Comparison of ENCODE assay signal across 17 cellular contexts in the genomic region with DNA sequence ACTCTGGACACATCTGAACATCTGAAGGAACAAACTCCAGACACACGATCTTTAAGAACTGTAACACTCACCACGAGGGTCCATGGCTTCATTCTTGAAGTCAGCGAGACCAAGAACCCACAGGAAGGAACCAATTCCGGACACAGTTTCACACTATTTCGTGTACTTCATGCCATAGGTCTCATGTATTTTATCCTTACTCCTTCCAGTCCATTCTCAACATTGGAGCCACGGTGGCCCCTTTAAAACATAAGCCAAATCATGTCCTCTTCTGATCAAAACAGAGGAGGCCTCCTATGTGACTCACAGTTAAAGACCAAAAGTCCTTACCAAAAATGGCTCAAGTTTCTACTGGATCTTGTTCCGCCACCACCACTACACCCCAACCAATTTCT. TPM values are rescaled to one million over a fixed set of nuclear protein-coding genes. Genes with fewer than 3 reads are reported as not detected.
DNase-seq lines count a peak whose midpoint lies in the region; ATAC-seq and TF ChIP-seq lines count a peak whose summit lies in the region.
"Had no signal": no experiment of that assay in that cellular context is flagged by ENCODE, and none has a peak within 500 bp of the region (broad histone marks: within the 10 kb centered on the region; RNA-seq: fewer than 3 reads in every experiment).

No MANE protein-coding gene starts in this region.

- H3K4me1 ChIP-seq in Loucy (ENCODE audit: insufficient read depth, low read length, poor library complexity, severe bottlenecking): peaks cover 14% of the 10 kb centered on the region
- H3K4me1 ChIP-seq: A549 had no signal

- 0 out of 2 replicates have a peak, but pooled peaks cover 3% of the 10 kb centered on the region for H3F3A ChIP-seq in Loucy (ENCODE audit: low read depth)

- H3K36me3 ChIP-seq in Loucy (ENCODE audit: insufficient read depth, low read length): no peaks in the 10 kb centered on the region
- H3K36me3 ChIP-seq: BLaER1, cardiac muscle cell, MG63 had no signal

- DNase-seq in activated CD8-positive, alpha-beta memory T cell treated with anti-CD3 and anti-CD28 coated beads, Interleukin-2, amount 10 ng/mL, durations not matched to agents 7 days and 5 days: no peak
- no peak for DNase-seq in activated CD8-positive, alpha-beta memory T cell treated with anti-CD3 and anti-CD28 coated beads, Interleukin-2, amount 50 U/mL, for 48 hours
- no peak for DNase-seq in activated naive CD4-positive, alpha-beta T cell treated with anti-CD3 and anti-CD28 coated beads, Interleukin-2, amount 50 U/mL, for 72 hours (ENCODE audit: low spot score in 2 of 2)
- no peak for DNase-seq in natural killer cell treated with Interleukin-12 subunit alpha and Interleukin-12 subunit beta and Interleukin-15 and Interleukin-18, amount 100 ng/mL, for 72 hours (ENCODE audit: low spot score)
- DNase-seq in DMS153 (lab: John Stamatoyannopoulos, UW): no peak
- DNase-seq: H9, MG63, NCI-H146, NCI-H2171 had no signal

- H3K27me3 Mint-ChIP-seq in activated CD8-positive, alpha-beta memory T cell treated with anti-CD3 and anti-CD28 coated beads, Interleukin-2, amount 10 ng/mL, durations not matched to agents 7 days and 5 days: no peaks in the 10 kb centered on the region
- no peaks in the 10 kb centered on the region for H3K27me3 Mint-ChIP-seq in natural killer cell treated with Interleukin-12 subunit alpha and Interleukin-12 subunit beta and Interleukin-15 and Interleukin-18, amount 100 ng/mL, for 72 hours

- no peak overlapping the region for H2AFZ ChIP-seq in Loucy (ENCODE audit: low read length)

- H3K4me3 ChIP-seq in Loucy (ENCODE audit: low read length, poor library complexity, severe bottlenecking): peak overlapping the region; percentile 30
- H3K4me3 ChIP-seq: A549, BLaER1, cardiac muscle cell, MG63 had no signal

- no peak for TF ChIP-seq CTCF in Loucy (conservative IDR thresholded peaks at IDR 0.05; ENCODE audit: low read length)

- peaks cover 2% of the 10 kb centered on the region for H3K36me3 Mint-ChIP-seq in activated CD8-positive, alpha-beta memory T cell treated with anti-CD3 and anti-CD28 coated beads, Interleukin-2, amount 10 ng/mL, durations not matched to agents 7 days and 5 days
- H3K36me3 Mint-ChIP-seq in activated naive CD4-positive, alpha-beta T cell treated with anti-CD3 and anti-CD28 coated beads, Interleukin-2, amount 50 U/mL, for 72 hours: no peaks in the 10 kb centered on the region
- no peaks in the 10 kb centered on the region for H3K36me3 Mint-ChIP-seq in natural killer cell treated with Interleukin-12 subunit alpha and Interleukin-12 subunit beta and Interleukin-15 and Interleukin-18, amount 100 ng/mL, for 72 hours

- peak; percentile 70 for ATAC-seq in activated CD8-positive, alpha-beta memory T cell treated with anti-CD3 and anti-CD28 coated beads, Interleukin-2, amount 10 ng/mL, durations not matched to agents 7 days and 5 days
- peak; percentile 72 to 80 for ATAC-seq in activated naive CD4-positive, alpha-beta T cell treated with anti-CD3 and anti-CD28 coated beads, Interleukin-2, amount 50 U/mL, for 72 hours
- peak; percentile 28 to 66 for ATAC-seq in natural killer cell treated with Interleukin-12 subunit alpha and Interleukin-12 subunit beta and Interleukin-15 and Interleukin-18, amount 100 ng/mL, for 72 hours
- no peak for ATAC-seq in HG02798 (IDR thresholded peaks at IDR 0.05; ENCODE audit: poor library complexity, unreplicated experiment)
- ATAC-seq in HG03571 (IDR thresholded peaks at IDR 0.05; ENCODE audit: unreplicated experiment): no peak
- ATAC-seq: A549, Right ventricle myocardium inferior had no signal

- H3K4me2 ChIP-seq in Loucy (ENCODE audit: low read depth, low read length, poor library complexity, severe bottlenecking): peak overlapping the region; percentile 67
- H3K4me2 ChIP-seq: A549, BLaER1 had no signal

- no peaks in the 10 kb centered on the region for H3K9me2 ChIP-seq in Loucy (replicated peaks; ENCODE audit: low read depth, low read length)

- H3K9ac ChIP-seq in Loucy (ENCODE audit: low read depth, low read length, poor library complexity, severe bottlenecking): no peak overlapping the region
- H3K9ac ChIP-seq: BLaER1 had no signal

- H3K4me3 Mint-ChIP-seq in activated CD8-positive, alpha-beta memory T cell treated with anti-CD3 and anti-CD28 coated beads, Interleukin-2, amount 10 ng/mL, durations not matched to agents 7 days and 5 days: peak overlapping the region; percentile 50
- peak overlapping the region; percentile 75 for H3K4me3 Mint-ChIP-seq in natural killer cell treated with Interleukin-12 subunit alpha and Interleukin-12 subunit beta and Interleukin-15 and Interleukin-18, amount 100 ng/mL, for 72 hours
- H3K4me3 Mint-ChIP-seq: H9, nephron had no signal

- CTCF ChIA-PET in activated CD8-positive, alpha-beta memory T cell treated with anti-CD3 and anti-CD28 coated beads, Interleukin-2, amount 10 ng/mL, durations not matched to agents 7 days and 5 days (lab: Charles Lee): interaction anchor here (1.7 kb wide), 1 partner anchor 95 kb away, joined by 4 read pairs; a partner anchor contains a TSS

- H3K27ac Mint-ChIP-seq in activated CD8-positive, alpha-beta memory T cell treated with anti-CD3 and anti-CD28 coated beads, Interleukin-2, amount 10 ng/mL, durations not matched to agents 7 days and 5 days: peak overlapping the region; percentile 71
- peak overlapping the region; percentile 22 to 51 for H3K27ac Mint-ChIP-seq in activated naive CD4-positive, alpha-beta T cell treated with anti-CD3 and anti-CD28 coated beads, Interleukin-2, amount 50 U/mL, for 72 hours
- peak overlapping the region; percentile 10 to 32 for H3K27ac Mint-ChIP-seq in natural killer cell treated with Interleukin-12 subunit alpha and Interleukin-12 subunit beta and Interleukin-15 and Interleukin-18, amount 100 ng/mL, for 72 hours
- H3K27ac Mint-ChIP-seq: H9, nephron had no signal

- H3K27me3 ChIP-seq in Loucy (ENCODE audit: insufficient read depth, low read length, poor library complexity, severe bottlenecking): no peaks in the 10 kb centered on the region
- H3K27me3 ChIP-seq: BLaER1, cardiac muscle cell, MG63 had no signal

- H3K4me1 Mint-ChIP-seq in activated CD8-positive, alpha-beta memory T cell treated with anti-CD3 and anti-CD28 coated beads, Interleukin-2, amount 10 ng/mL, durations not matched to agents 7 days and 5 days: peaks cover 21% of the 10 kb centered on the region
- H3K4me1 Mint-ChIP-seq in natural killer cell treated with Interleukin-12 subunit alpha and Interleukin-12 subunit beta and Interleukin-15 and Interleukin-18, amount 100 ng/mL, for 72 hours (ENCODE audit: low read depth in 2 of 2): peaks cover 17 to 22% of the 10 kb centered on the region in 2 donors
- H3K4me1 Mint-ChIP-seq: nephron had no signal

- H4K20me1 ChIP-seq in Loucy (ENCODE audit: insufficient read depth, low read length, poor library complexity, severe bottlenecking): no peaks in the 10 kb centered on the region
- H4K20me1 ChIP-seq: BLaER1 had no signal

- no peaks in the 10 kb centered on the region for H3K79me2 ChIP-seq in Loucy (ENCODE audit: insufficient read depth, low read length)

- H3K9me3 ChIP-seq in Loucy (ENCODE audit: insufficient read depth, low read depth, low read length): no peaks in the 10 kb centered on the region
- H3K9me3 ChIP-seq: A549, BLaER1, MG63 had no signal

- H3K9me3 Mint-ChIP-seq in activated CD8-positive, alpha-beta memory T cell treated with anti-CD3 and anti-CD28 coated beads, Interleukin-2, amount 10 ng/mL, durations not matched to agents 7 days and 5 days (ENCODE audit: low read depth): no peaks in the 10 kb centered on the region
- H3K9me3 Mint-ChIP-seq in activated naive CD4-positive, alpha-beta T cell treated with anti-CD3 and anti-CD28 coated beads, Interleukin-2, amount 50 U/mL, for 72 hours: no peaks in the 10 kb centered on the region
- H3K9me3 Mint-ChIP-seq in natural killer cell treated with Interleukin-12 subunit alpha and Interleukin-12 subunit beta and Interleukin-15 and Interleukin-18, amount 100 ng/mL, for 72 hours: no peaks in the 10 kb centered on the region
- H3K9me3 Mint-ChIP-seq: nephron had no signal

RNA-seq across cellular contexts. Expression of a gene that starts 29.8 kb away (rescaled TPM):
- total RNA-seq in activated CD8-positive, alpha-beta memory T cell treated with anti-CD3 and anti-CD28 coated beads, Interleukin-2, amount 10 ng/mL, durations not matched to agents 7 days and 5 days: 10 to 100 TPM; 43.5 to 47.3 TPM
- total RNA-seq in activated naive CD4-positive, alpha-beta T cell treated with anti-CD3 and anti-CD28 coated beads, Interleukin-2, amount 50 U/mL, for 72 hours: 10 to 100 TPM; 42.9 to 62.1 TPM
- 10 to 100 TPM; 42.1 to 63.0 TPM for total RNA-seq in natural killer cell treated with Interleukin-12 subunit alpha and Interleukin-12 subunit beta and Interleukin-15 and Interleukin-18, amount 100 ng/mL, for 72 hours

Comparison
In these comparisons a context has a peak if more than half of its experiments do, and no peak if none do; other contexts are left out.
1. ATAC-seq: peak in activated CD8-positive, alpha-beta memory T cell treated with anti-CD3 and anti-CD28 coated beads, Interleukin-2, amount 10 ng/mL, durations not matched to agents 7 days and 5 days (single experiment), activated naive CD4-positive, alpha-beta T cell treated with anti-CD3 and anti-CD28 coated beads, Interleukin-2, amount 50 U/mL, for 72 hours (2 of 2) and natural killer cell treated with Interleukin-12 subunit alpha and Interleukin-12 subunit beta and Interleukin-15 and Interleukin-18, amount 100 ng/mL, for 72 hours (2 of 2); none in HG02798 (single experiment) and HG03571 (single experiment).
2. H3K27ac Mint-ChIP-seq: peak in every context shown above with its lines; median percentile 71 in activated CD8-positive, alpha-beta memory T cell treated with anti-CD3 and anti-CD28 coated beads, Interleukin-2, amount 10 ng/mL, durations not matched to agents 7 days and 5 days; 36 in activated naive CD4-positive, alpha-beta T cell treated with anti-CD3 and anti-CD28 coated beads, Interleukin-2, amount 50 U/mL, for 72 hours; 21 in natural killer cell treated with Interleukin-12 subunit alpha and Interleukin-12 subunit beta and Interleukin-15 and Interleukin-18, amount 100 ng/mL, for 72 hours.